Comparison of ENCODE assay signal across 25 cellular contexts in the genomic region with DNA sequence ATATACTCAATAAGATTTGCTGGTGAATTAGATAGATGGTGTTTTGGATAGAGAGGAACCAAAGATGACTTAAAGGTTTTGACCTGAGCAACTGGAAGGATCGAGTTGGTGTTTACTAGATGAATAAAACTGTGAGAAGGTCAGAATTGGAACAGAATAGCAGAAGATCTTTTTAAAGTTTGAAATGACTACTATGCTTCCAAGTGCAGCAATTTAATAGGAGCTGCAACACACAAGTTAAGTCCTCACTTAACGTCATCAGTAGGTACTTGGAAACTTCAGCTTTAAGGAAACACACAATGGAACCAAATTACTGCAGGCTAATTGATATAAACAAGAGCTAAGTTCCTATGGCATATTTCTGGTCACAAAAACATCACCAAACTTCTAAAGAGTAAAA.
DNase-seq lines count a peak whose midpoint lies in the region; ATAC-seq and TF ChIP-seq lines count a peak whose summit lies in the region.
"Had no signal": no experiment of that assay in that cellular context is flagged by ENCODE, and none has a peak within 500 bp of the region (broad histone marks: within the 10 kb centered on the region; RNA-seq: fewer than 3 reads in every experiment).

No MANE protein-coding gene starts in this region.

- peaks cover 22% of the 10 kb centered on the region for H3K9me3 Mint-ChIP-seq in activated naive CD4-positive, alpha-beta T cell treated with anti-CD3 and anti-CD28 coated beads, Interleukin-2, amount 50 U/mL, for 24 hours
- H3K9me3 Mint-ChIP-seq in activated CD4-positive, alpha-beta memory T cell treated with anti-CD3 and anti-CD28 coated beads for 36 hours: peaks cover 15% of the 10 kb centered on the region
- H3K9me3 Mint-ChIP-seq in central memory CD8-positive, alpha-beta T cell: no peaks in the 10 kb centered on the region
- peaks cover 13% of the 10 kb centered on the region for H3K9me3 Mint-ChIP-seq in chondrocyte (ENCODE audit: low read depth)

- no peak overlapping the region for H3K4me3 ChIP-seq in lower lobe of right lung
- H3K4me3 ChIP-seq: breast epithelium, HAP-1, left ventricle myocardium inferior, pancreas, smooth muscle cell, testis, vagina had no signal

- intact Hi-C loops in activated CD4-positive, alpha-beta memory T cell treated with anti-CD3 and anti-CD28 coated beads for 36 hours (cut with micrococcal nuclease): loop anchor here (2.0 to 10.0 kb wide), 7 partner anchors 17 to 1085 kb away; no protein-coding TSS in a partner anchor
- intact Hi-C loops in lower lobe of right lung (cut with DNase I): no loop called here

- ATAC-seq in central memory CD8-positive, alpha-beta T cell (replicated peaks; ENCODE audit: extremely low read depth, poor library complexity, severe bottlenecking): no peak
- no peak for ATAC-seq in lower lobe of right lung
- ATAC-seq: pancreas; stimulated activated memory B cell treated with anti-CD40 and anti-IgM and Interleukin-4, amounts not matched to agents 10 μg/mL and 1 μg/mL and 100 μg/mL, for 72 hours had no signal

- no peak for DNase-seq in activated naive CD4-positive, alpha-beta T cell treated with anti-CD3 and anti-CD28 coated beads, Interleukin-2, amount 50 U/mL, for 16 hours
- no peak for DNase-seq in activated CD4-positive, alpha-beta memory T cell treated with anti-CD3 and anti-CD28 coated beads for 36 hours
- DNase-seq in central memory CD8-positive, alpha-beta T cell (ENCODE audit: low spot score in 2 of 2): no peak
- no peak for DNase-seq in NCI-H1436 (lab: John Stamatoyannopoulos, UW)
- no peak for DNase-seq in chondrocyte (ENCODE audit: low spot score)
- no peak for DNase-seq in lower lobe of right lung
- DNase-seq in ecto neural progenitor cell (ENCODE audit: low spot score): no peak
- DNase-seq: amniotic stem cell, C1 segment of cervical spinal cord, DMS 273 treated with DMSO at 0.1 percent for 48 hours, left ventricle myocardium inferior, NCI-H1930, NCI-H526 treated with DMSO at 0.1 percent for 48 hours, pancreas, testis had no signal

- no peaks in the 10 kb centered on the region for H3K9me3 ChIP-seq in lower lobe of right lung
- H3K9me3 ChIP-seq: HAP-1, pancreas, testis, vagina had no signal

- H3K4me3 Mint-ChIP-seq in activated naive CD4-positive, alpha-beta T cell treated with anti-CD3 and anti-CD28 coated beads, Interleukin-2, amount 50 U/mL, for 24 hours: no peak overlapping the region
- H3K4me3 Mint-ChIP-seq in activated CD4-positive, alpha-beta memory T cell treated with anti-CD3 and anti-CD28 coated beads for 36 hours: peak overlapping the region; percentile 45
- peak overlapping the region; percentile 2 for H3K4me3 Mint-ChIP-seq in central memory CD8-positive, alpha-beta T cell
- no peak overlapping the region for H3K4me3 Mint-ChIP-seq in chondrocyte (ENCODE audit: unreplicated experiment)
- H3K4me3 Mint-ChIP-seq: dendritic cell treated with granulocyte-macrophage colony-stimulating factor and Interleukin-4, amounts not matched to agents 40 ng/mL and 50 ng/mL, for 4 days; mesothelial cell of epicardium; nephron; stimulated activated memory B cell treated with anti-CD40 and anti-IgM and Interleukin-4, amounts not matched to agents 10 μg/mL and 1 μg/mL and 100 μg/mL, for 72 hours had no signal

- POLR2A ChIA-PET in activated CD4-positive, alpha-beta memory T cell treated with anti-CD3 and anti-CD28 coated beads for 36 hours (lab: Charles Lee): interaction anchor here (0.8 to 7.8 kb wide), 3 partner anchors 58 to 132 kb away, joined by 3 to 225 read pairs (median 3); no protein-coding TSS in a partner anchor

- H3K27me3 Mint-ChIP-seq in activated naive CD4-positive, alpha-beta T cell treated with anti-CD3 and anti-CD28 coated beads, Interleukin-2, amount 50 U/mL, for 24 hours: no peaks in the 10 kb centered on the region
- H3K27me3 Mint-ChIP-seq in activated CD4-positive, alpha-beta memory T cell treated with anti-CD3 and anti-CD28 coated beads for 36 hours: no peaks in the 10 kb centered on the region
- no peaks in the 10 kb centered on the region for H3K27me3 Mint-ChIP-seq in central memory CD8-positive, alpha-beta T cell
- H3K27me3 Mint-ChIP-seq in chondrocyte (ENCODE audit: low read depth): no peaks in the 10 kb centered on the region
- H3K27me3 Mint-ChIP-seq: dendritic cell treated with granulocyte-macrophage colony-stimulating factor and Interleukin-4, amounts not matched to agents 40 ng/mL and 50 ng/mL, for 4 days; stimulated activated memory B cell treated with anti-CD40 and anti-IgM and Interleukin-4, amounts not matched to agents 10 μg/mL and 1 μg/mL and 100 μg/mL, for 72 hours had no signal

- no peak overlapping the region for H3K27ac ChIP-seq in lower lobe of right lung
- H3K27ac ChIP-seq: breast epithelium, left ventricle myocardium inferior, pancreas, testis, vagina, VCaP had no signal

- peak overlapping the region; percentile 90 for H3K27ac Mint-ChIP-seq in activated naive CD4-positive, alpha-beta T cell treated with anti-CD3 and anti-CD28 coated beads, Interleukin-2, amount 50 U/mL, for 24 hours
- H3K27ac Mint-ChIP-seq in activated CD4-positive, alpha-beta memory T cell treated with anti-CD3 and anti-CD28 coated beads for 36 hours: peak overlapping the region; percentile 91
- H3K27ac Mint-ChIP-seq in central memory CD8-positive, alpha-beta T cell (ENCODE audit: low read depth): peak overlapping the region; percentile 54
- H3K27ac Mint-ChIP-seq in chondrocyte (ENCODE audit: unreplicated experiment): no peak overlapping the region
- H3K27ac Mint-ChIP-seq: dendritic cell treated with granulocyte-macrophage colony-stimulating factor and Interleukin-4, amounts not matched to agents 40 ng/mL and 50 ng/mL, for 4 days; mesothelial cell of epicardium; nephron; stimulated activated memory B cell treated with anti-CD40 and anti-IgM and Interleukin-4, amounts not matched to agents 10 μg/mL and 1 μg/mL and 100 μg/mL, for 72 hours had no signal

- H3K36me3 ChIP-seq in lower lobe of right lung: no peaks in the 10 kb centered on the region
- H3K36me3 ChIP-seq: breast epithelium, HAP-1, left ventricle myocardium inferior, pancreas, vagina had no signal

- TF ChIP-seq CTCF in chondrocyte (IDR thresholded peaks at IDR 0.05): no peak
- TF ChIP-seq CTCF in lower lobe of right lung (IDR thresholded peaks at IDR 0.05): no peak

- CTCF ChIA-PET in activated CD4-positive, alpha-beta memory T cell treated with anti-CD3 and anti-CD28 coated beads for 36 hours (lab: Charles Lee): no interaction called here

- no peaks in the 10 kb centered on the region for H3K27me3 ChIP-seq in lower lobe of right lung (ENCODE audit: low read depth)
- H3K27me3 ChIP-seq: breast epithelium, pancreas, testis, vagina had no signal

- peaks cover 89% of the 10 kb centered on the region for H3K4me1 Mint-ChIP-seq in activated naive CD4-positive, alpha-beta T cell treated with anti-CD3 and anti-CD28 coated beads, Interleukin-2, amount 50 U/mL, for 24 hours
- H3K4me1 Mint-ChIP-seq in activated CD4-positive, alpha-beta memory T cell treated with anti-CD3 and anti-CD28 coated beads for 36 hours (ENCODE audit: low read depth): peaks cover 79% of the 10 kb centered on the region
- peaks cover 39% of the 10 kb centered on the region for H3K4me1 Mint-ChIP-seq in central memory CD8-positive, alpha-beta T cell
- no peaks in the 10 kb centered on the region for H3K4me1 Mint-ChIP-seq in chondrocyte (ENCODE audit: low read depth)
- H3K4me1 Mint-ChIP-seq: nephron had no signal

- H3K36me3 Mint-ChIP-seq in activated naive CD4-positive, alpha-beta T cell treated with anti-CD3 and anti-CD28 coated beads, Interleukin-2, amount 50 U/mL, for 24 hours: peaks cover 11% of the 10 kb centered on the region
- peaks cover 18% of the 10 kb centered on the region for H3K36me3 Mint-ChIP-seq in activated CD4-positive, alpha-beta memory T cell treated with anti-CD3 and anti-CD28 coated beads for 36 hours
- no peaks in the 10 kb centered on the region for H3K36me3 Mint-ChIP-seq in central memory CD8-positive, alpha-beta T cell (ENCODE audit: insufficient read depth)
- no peaks in the 10 kb centered on the region for H3K36me3 Mint-ChIP-seq in chondrocyte (ENCODE audit: low read depth)

- no peaks in the 10 kb centered on the region for H3K4me1 ChIP-seq in lower lobe of right lung
- H3K4me1 ChIP-seq: breast epithelium, HAP-1, left ventricle myocardium inferior, pancreas, testis, vagina had no signal

Comparison
In these comparisons a context has a peak if more than half of its experiments do, and no peak if none do; other contexts are left out.
1. H3K4me3 Mint-ChIP-seq: peak in activated CD4-positive, alpha-beta memory T cell treated with anti-CD3 and anti-CD28 coated beads for 36 hours (single experiment) and central memory CD8-positive, alpha-beta T cell (single experiment); none in activated naive CD4-positive, alpha-beta T cell treated with anti-CD3 and anti-CD28 coated beads, Interleukin-2, amount 50 U/mL, for 24 hours (single experiment) and chondrocyte (single experiment).